In genomic region chr15:36901012-36901411, GRCh38 we compare ENCODE assay signal across 25 cellular contexts.
A peak's percentile ranks its signal among the peaks of the same experiment; 100 is the strongest.
DNase-seq lines count a peak whose midpoint lies in the region; ATAC-seq and TF ChIP-seq lines count a peak whose summit lies in the region.
"Had no signal": no experiment of that assay in that cellular context is flagged by ENCODE, and none has a peak within 500 bp of the region (broad histone marks: within the 10 kb centered on the region; RNA-seq: fewer than 3 reads in every experiment).

No MANE protein-coding gene starts in this region.

- H3K27ac ChIP-seq in heart left ventricle (peak overlapping the region in 1 of 12 donors; percentile 41), uterus (peak overlapping the region; percentile 36 to 63)
- H3K27ac ChIP-seq: KMS-11, RWPE1 had no signal

- WGBS in heart left ventricle, 4 donors = 80 to 89% (median 86%) methylated on average over 4 of the region's 4 CpGs

- H3K27me3 ChIP-seq in heart left ventricle (no peaks in the 10 kb centered on the region), uterus (no peaks in the 10 kb centered on the region)
- H3K27me3 ChIP-seq: BE2C had no signal

- ATAC-seq in Right ventricle myocardium superior (ENCODE audit: poor library complexity) (peak; percentile 19), heart left ventricle (no peak), GM18868 (IDR thresholded peaks at IDR 0.05; ENCODE audit: unreplicated experiment) (no peak)
- ATAC-seq: GM12878, HCT116 had no signal

- no peak for DNase-seq in Right ventricle myocardium superior
- DNase-seq in heart left ventricle = no peak
- no peak for DNase-seq in uterus
- no peak for DNase-seq in NCI-H446 (lab: John Stamatoyannopoulos, UW)
- DNase-seq: 8988T; ACHN; BE2C; CD8-positive, alpha-beta memory T cell; DMS 273 treated with DMSO at 0.1 percent for 48 hours; DMS79; EL; GDM1; MM.1S; NCI-H1694; NCI-H2029 treated with DMSO at 0.1 percent for 48 hours; NCI-H510A; SIG-M5 had no signal

- H3K27ac Mint-ChIP-seq in brain = peak overlapping the region in 3 of 5 experiments; percentile 44 to 86 (median 69)
- H3K27ac Mint-ChIP-seq in nephron = peak overlapping the region; percentile 55 to 83 (median 67)
- H3K27ac Mint-ChIP-seq: CD14-positive monocyte; CD8-positive, alpha-beta memory T cell had no signal

- intact Hi-C loops in Right ventricle myocardium superior (cut with DNase I) (no loop called here), heart left ventricle (cut with DNase I) (no loop called here), uterus (cut with DNase I; ENCODE audit: low total_unique reads) (no loop called here)

- no peak for TF ChIP-seq CTCF in heart left ventricle (IDR thresholded peaks at IDR 0.05)
- no peak for TF ChIP-seq CTCF in brain (conservative IDR thresholded peaks at IDR 0.05)
- no peak for TF ChIP-seq CTCF in nephron (IDR thresholded peaks at IDR 0.05; ENCODE audit: unreplicated experiment in 3 of 3)
- no peak for TF ChIP-seq CTCF in uterus (IDR thresholded peaks at IDR 0.05)

- H3K4me3 ChIP-seq in heart left ventricle (no peak overlapping the region), uterus (no peak overlapping the region)
- H3K4me3 ChIP-seq: GM12878 had no signal

- H3K36me3 Mint-ChIP-seq in brain (peaks cover 5% of the 10 kb centered on the region), nephron (ENCODE audit: low read depth) (peaks cover 5% of the 10 kb centered on the region)
- H3K36me3 Mint-ChIP-seq: CD14-positive monocyte; CD8-positive, alpha-beta memory T cell had no signal

- no peak for TF ChIP-seq POLR2A in heart left ventricle (IDR thresholded peaks at IDR 0.05)
- TF ChIP-seq POLR2A in uterus (IDR thresholded peaks at IDR 0.05) = no peak

- H3K4me1 ChIP-seq in heart left ventricle = peaks cover 0 to 44% (median 14%) of the 10 kb centered on the region in 12 donors
- peaks cover 0 to 21% of the 10 kb centered on the region in 2 donors for H3K4me1 ChIP-seq in uterus

- H3K9me3 Mint-ChIP-seq in brain (no peaks in the 10 kb centered on the region), nephron (no peaks in the 10 kb centered on the region)

- H3K4me3 Mint-ChIP-seq in brain (peak overlapping the region in 1 of 5 experiments; percentile 31), nephron (no peak overlapping the region)
- H3K4me3 Mint-ChIP-seq: CD14-positive monocyte; CD8-positive, alpha-beta memory T cell had no signal

- H3K36me3 ChIP-seq in heart left ventricle (peaks cover 0 to 5% (median 0%) of the 10 kb centered on the region in 9 donors), uterus (no peaks in the 10 kb centered on the region)

- H3K9me3 ChIP-seq in heart left ventricle (no peaks in the 10 kb centered on the region), uterus (no peaks in the 10 kb centered on the region)
- H3K9me3 ChIP-seq: BE2C had no signal

- H3K27me3 Mint-ChIP-seq in brain (peaks cover 3% of the 10 kb centered on the region), nephron (ENCODE audit: low read depth) (no peaks in the 10 kb centered on the region)

- peaks cover 62% of the 10 kb centered on the region for H3K4me1 Mint-ChIP-seq in brain
- peaks cover 38% of the 10 kb centered on the region for H3K4me1 Mint-ChIP-seq in nephron
- H3K4me1 Mint-ChIP-seq: CD14-positive monocyte; CD8-positive, alpha-beta memory T cell had no signal
